In the genomic region with DNA sequence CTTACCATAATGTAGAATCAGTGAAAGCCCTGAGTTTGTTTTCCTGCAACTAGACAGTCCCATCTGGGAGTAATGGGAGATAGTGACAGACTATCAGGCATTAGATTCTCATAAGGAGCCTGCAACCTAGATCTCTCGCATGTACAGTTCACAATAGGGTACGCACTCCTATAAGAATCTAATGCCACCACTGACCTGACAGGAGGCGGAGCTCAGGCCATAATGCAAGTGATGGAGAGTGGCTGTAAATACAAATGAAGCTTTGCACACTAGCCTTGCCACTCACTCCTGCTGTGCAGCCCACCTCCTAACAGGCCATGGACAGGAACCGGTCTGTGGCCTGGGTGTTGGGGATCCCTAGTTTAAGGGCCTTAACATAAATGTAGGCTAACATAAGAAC, we compare ENCODE assay signal across 38 cellular contexts. TPM values are rescaled to one million over a fixed set of nuclear protein-coding genes. Genes with fewer than 3 reads are reported as not detected.
"Had no signal": no experiment of that assay in that cellular context is flagged by ENCODE, and none has a peak within 500 bp of the region (broad histone marks: within the 10 kb centered on the region; RNA-seq: fewer than 3 reads in every experiment).

No MANE protein-coding gene starts in this region.

- H3K4me1 ChIP-seq: adrenal gland, ascending aorta, body of pancreas, breast epithelium had no signal

- ATAC-seq: activated naive CD4-positive, alpha-beta T cell treated with anti-CD3 and anti-CD28 coated beads, Interleukin-2, amount 50 U/mL, for 72 hours; activated naive CD8-positive, alpha-beta T cell treated with anti-CD3 and anti-CD28 coated beads, Interleukin-2, amount 50 U/mL, for 24 hours; activated T-cell treated with anti-CD3 and anti-CD28 coated beads, Interleukin-2, amount 50 U/mL, for 4 hours; activated T-cell treated with anti-CD3 and anti-CD28 coated beads, Interleukin-2, amount 50 U/mL, for 72 hours; activated T-helper 17 cell treated with anti-CD3 and anti-CD28 coated beads, Interleukin-2, amount 50 U/mL, for 72 hours; body of pancreas had no signal

- DNase-seq: activated effector memory CD4-positive, alpha-beta T cell treated with anti-CD3 and anti-CD28 coated beads, Interleukin-2, amount 50 U/mL, for 16 hours; activated effector memory CD4-positive, alpha-beta T cell treated with Interleukin-2 at 50 U/mL for 16 hours; activated gamma-delta T cell; activated gamma-delta T cell treated with Interleukin-2 at 50 U/mL for 16 hours; activated naive CD4-positive, alpha-beta T cell; activated naive CD4-positive, alpha-beta T cell treated with anti-CD3 and anti-CD28 coated beads for 36 hours; activated naive CD4-positive, alpha-beta T cell treated with anti-CD3 and anti-CD28 coated beads, Interleukin-2, amount 10 ng/mL, durations not matched to agents 7 days and 5 days; activated naive CD4-positive, alpha-beta T cell treated with anti-CD3 and anti-CD28 coated beads, Interleukin-2, amount 50 U/mL, for 16 hours; activated naive CD4-positive, alpha-beta T cell treated with Interleukin-2 at 50 U/mL for 16 hours; activated naive CD8-positive, alpha-beta T cell treated with anti-CD3 and anti-CD28 coated beads for 36 hours; activated naive CD8-positive, alpha-beta T cell treated with anti-CD3 and anti-CD28 coated beads, Interleukin-2, amount 10 ng/mL, durations not matched to agents 7 days and 5 days; activated naive CD8-positive, alpha-beta T cell treated with anti-CD3 and anti-CD28 coated beads, Interleukin-2, amount 50 U/mL, for 24 hours; activated T-cell treated with anti-CD3 and anti-CD28 coated beads, Interleukin-2, amount 50 U/mL, for 24 hours; activated T-cell treated with anti-CD3 and anti-CD28 coated beads, Interleukin-2, amount 50 U/mL, for 4 hours; activated T-cell treated with anti-CD3 and anti-CD28 coated beads, Interleukin-2, amount 50 U/mL, for 48 hours; activated T-cell treated with anti-CD3 and anti-CD28 coated beads, Interleukin-2, amount 50 U/mL, for 72 hours; adrenal gland; amniotic stem cell; amygdala; anterior cingulate cortex; aorta; body of pancreas; brain microvascular endothelial cell; caudate nucleus; central memory CD4-positive, alpha-beta T cell; cerebellar nuclear complex had no signal

- H3K36me3 Mint-ChIP-seq: activated naive CD4-positive, alpha-beta T cell treated with anti-CD3 and anti-CD28 coated beads, Interleukin-2, amount 10 ng/mL, durations not matched to agents 7 days and 5 days; activated naive CD4-positive, alpha-beta T cell treated with anti-CD3 and anti-CD28 coated beads, Interleukin-2, amount 50 U/mL, for 72 hours; activated naive CD8-positive, alpha-beta T cell; activated naive CD8-positive, alpha-beta T cell treated with anti-CD3 and anti-CD28 coated beads for 36 hours; activated naive CD8-positive, alpha-beta T cell treated with anti-CD3 and anti-CD28 coated beads, Interleukin-2, amount 10 ng/mL, durations not matched to agents 7 days and 5 days; brain had no signal

- H3K4me3 ChIP-seq: adrenal gland, ascending aorta, body of pancreas, breast epithelium, cardiac muscle cell had no signal

- H3K27ac Mint-ChIP-seq: activated naive CD4-positive, alpha-beta T cell treated with anti-CD3 and anti-CD28 coated beads for 36 hours; activated naive CD4-positive, alpha-beta T cell treated with anti-CD3 and anti-CD28 coated beads, Interleukin-2, amount 10 ng/mL, durations not matched to agents 7 days and 5 days; activated naive CD4-positive, alpha-beta T cell treated with anti-CD3 and anti-CD28 coated beads, Interleukin-2, amount 50 U/mL, for 24 hours; activated naive CD4-positive, alpha-beta T cell treated with anti-CD3 and anti-CD28 coated beads, Interleukin-2, amount 50 U/mL, for 72 hours; activated naive CD8-positive, alpha-beta T cell; activated naive CD8-positive, alpha-beta T cell treated with anti-CD3 and anti-CD28 coated beads for 36 hours; activated naive CD8-positive, alpha-beta T cell treated with anti-CD3 and anti-CD28 coated beads, Interleukin-2, amount 10 ng/mL, durations not matched to agents 7 days and 5 days; activated naive CD8-positive, alpha-beta T cell treated with anti-CD3 and anti-CD28 coated beads, Interleukin-2, amount 50 U/mL, for 24 hours; activated T-cell treated with anti-CD3 and anti-CD28 coated beads, Interleukin-2, amount 50 U/mL, for 24 hours; activated T-cell treated with anti-CD3 and anti-CD28 coated beads, Interleukin-2, amount 50 U/mL, for 72 hours; activated T-helper 1 cell treated with anti-CD3 and anti-CD28 coated beads, Interleukin-12 subunit alpha, Interleukin-12 subunit beta, Interleukin-2, Interleukin-4 antibody, amounts not matched to agents 30 ng/mL and 10 ng/mL and 1 ng/mL, durations not matched to agents 14 hours and 24 hours and 36 hours; activated T-helper 17 cell treated with anti-CD3 and anti-CD28 coated beads, Interleukin-2, amount 50 U/mL, for 72 hours; activated T-helper 2 cell treated with anti-CD3 and anti-CD28 coated beads, Interferon-gamma antibody, Interleukin-2, Interleukin-4, amounts not matched to agents 10 μg/mL and 5 μg/mL and 100 μg/mL, durations not matched to agents 14 hours and 24 hours and 36 hours; brain had no signal

- H3K4me3 Mint-ChIP-seq: activated naive CD4-positive, alpha-beta T cell treated with anti-CD3 and anti-CD28 coated beads for 36 hours; activated naive CD4-positive, alpha-beta T cell treated with anti-CD3 and anti-CD28 coated beads, Interleukin-2, amount 10 ng/mL, durations not matched to agents 7 days and 5 days; activated naive CD4-positive, alpha-beta T cell treated with anti-CD3 and anti-CD28 coated beads, Interleukin-2, amount 50 U/mL, for 24 hours; activated naive CD8-positive, alpha-beta T cell; activated naive CD8-positive, alpha-beta T cell treated with anti-CD3 and anti-CD28 coated beads for 36 hours; activated naive CD8-positive, alpha-beta T cell treated with anti-CD3 and anti-CD28 coated beads, Interleukin-2, amount 10 ng/mL, durations not matched to agents 7 days and 5 days; activated naive CD8-positive, alpha-beta T cell treated with anti-CD3 and anti-CD28 coated beads, Interleukin-2, amount 50 U/mL, for 24 hours; activated T-cell treated with anti-CD3 and anti-CD28 coated beads, Interleukin-2, amount 50 U/mL, for 24 hours; activated T-cell treated with anti-CD3 and anti-CD28 coated beads, Interleukin-2, amount 50 U/mL, for 4 hours; activated T-cell treated with anti-CD3 and anti-CD28 coated beads, Interleukin-2, amount 50 U/mL, for 72 hours; activated T-helper 1 cell treated with anti-CD3 and anti-CD28 coated beads, Interleukin-12 subunit alpha, Interleukin-12 subunit beta, Interleukin-2, Interleukin-4 antibody, amounts not matched to agents 30 ng/mL and 10 ng/mL and 1 ng/mL, durations not matched to agents 14 hours and 24 hours and 36 hours; activated T-helper 17 cell treated with anti-CD3 and anti-CD28 coated beads, Interleukin-2, amount 50 U/mL, for 72 hours; brain; central memory CD8-positive, alpha-beta T cell had no signal

- H3K9me3 ChIP-seq: adrenal gland, ascending aorta, body of pancreas, breast epithelium had no signal

- H3K27me3 ChIP-seq: adrenal gland, ascending aorta, body of pancreas, brain microvascular endothelial cell, breast epithelium, cardiac muscle cell had no signal

- H3K27ac ChIP-seq: adrenal gland, ascending aorta, body of pancreas, brain microvascular endothelial cell, breast epithelium, cardiac muscle cell had no signal

- H3K27me3 Mint-ChIP-seq: activated naive CD4-positive, alpha-beta T cell treated with anti-CD3 and anti-CD28 coated beads, Interleukin-2, amount 50 U/mL, for 24 hours; activated naive CD8-positive, alpha-beta T cell; activated naive CD8-positive, alpha-beta T cell treated with anti-CD3 and anti-CD28 coated beads for 36 hours; activated naive CD8-positive, alpha-beta T cell treated with anti-CD3 and anti-CD28 coated beads, Interleukin-2, amount 10 ng/mL, durations not matched to agents 7 days and 5 days; activated naive CD8-positive, alpha-beta T cell treated with anti-CD3 and anti-CD28 coated beads, Interleukin-2, amount 50 U/mL, for 24 hours; activated T-cell treated with anti-CD3 and anti-CD28 coated beads, Interleukin-2, amount 50 U/mL, for 24 hours; activated T-helper 17 cell treated with anti-CD3 and anti-CD28 coated beads, Interleukin-2, amount 50 U/mL, for 72 hours; central memory CD8-positive, alpha-beta T cell had no signal

- H3K4me1 Mint-ChIP-seq: activated naive CD4-positive, alpha-beta T cell treated with anti-CD3 and anti-CD28 coated beads, Interleukin-2, amount 10 ng/mL, durations not matched to agents 7 days and 5 days; activated naive CD4-positive, alpha-beta T cell treated with anti-CD3 and anti-CD28 coated beads, Interleukin-2, amount 50 U/mL, for 24 hours; activated naive CD8-positive, alpha-beta T cell treated with anti-CD3 and anti-CD28 coated beads for 36 hours; activated naive CD8-positive, alpha-beta T cell treated with anti-CD3 and anti-CD28 coated beads, Interleukin-2, amount 10 ng/mL, durations not matched to agents 7 days and 5 days; activated naive CD8-positive, alpha-beta T cell treated with anti-CD3 and anti-CD28 coated beads, Interleukin-2, amount 50 U/mL, for 24 hours; activated T-helper 17 cell treated with anti-CD3 and anti-CD28 coated beads, Interleukin-2, amount 50 U/mL, for 72 hours; brain; central memory CD8-positive, alpha-beta T cell had no signal

- H3K36me3 ChIP-seq: adrenal gland, ascending aorta, brain microvascular endothelial cell, breast epithelium, cardiac muscle cell had no signal

- H3K9me3 Mint-ChIP-seq: activated naive CD4-positive, alpha-beta T cell treated with anti-CD3 and anti-CD28 coated beads for 36 hours; activated naive CD4-positive, alpha-beta T cell treated with anti-CD3 and anti-CD28 coated beads, Interleukin-2, amount 10 ng/mL, durations not matched to agents 7 days and 5 days; activated naive CD4-positive, alpha-beta T cell treated with anti-CD3 and anti-CD28 coated beads, Interleukin-2, amount 50 U/mL, for 24 hours; activated naive CD4-positive, alpha-beta T cell treated with anti-CD3 and anti-CD28 coated beads, Interleukin-2, amount 50 U/mL, for 72 hours; activated naive CD8-positive, alpha-beta T cell treated with anti-CD3 and anti-CD28 coated beads for 36 hours; activated naive CD8-positive, alpha-beta T cell treated with anti-CD3 and anti-CD28 coated beads, Interleukin-2, amount 10 ng/mL, durations not matched to agents 7 days and 5 days; activated naive CD8-positive, alpha-beta T cell treated with anti-CD3 and anti-CD28 coated beads, Interleukin-2, amount 50 U/mL, for 24 hours; activated T-cell treated with anti-CD3 and anti-CD28 coated beads, Interleukin-2, amount 50 U/mL, for 24 hours; activated T-cell treated with anti-CD3 and anti-CD28 coated beads, Interleukin-2, amount 50 U/mL, for 4 hours; activated T-cell treated with anti-CD3 and anti-CD28 coated beads, Interleukin-2, amount 50 U/mL, for 72 hours; activated T-helper 1 cell treated with anti-CD3 and anti-CD28 coated beads, Interleukin-12 subunit alpha, Interleukin-12 subunit beta, Interleukin-2, Interleukin-4 antibody, amounts not matched to agents 30 ng/mL and 10 ng/mL and 1 ng/mL, durations not matched to agents 14 hours and 24 hours and 36 hours; activated T-helper 17 cell treated with anti-CD3 and anti-CD28 coated beads, Interleukin-2, amount 50 U/mL, for 72 hours; activated T-helper 2 cell treated with anti-CD3 and anti-CD28 coated beads, Interferon-gamma antibody, Interleukin-2, Interleukin-4, amounts not matched to agents 10 μg/mL and 5 μg/mL and 100 μg/mL, durations not matched to agents 14 hours and 24 hours and 36 hours; brain; central memory CD8-positive, alpha-beta T cell had no signal

RNA-seq across cellular contexts. Expression of a gene that starts 22.8 kb away (rescaled TPM):
- total RNA-seq: activated naive CD4-positive, alpha-beta T cell treated with anti-CD3 and anti-CD28 coated beads for 36 hours; activated T-cell treated with anti-CD3 and anti-CD28 coated beads, Interleukin-2, amount 50 U/mL, for 4 hours; activated T-helper 1 cell treated with anti-CD3 and anti-CD28 coated beads, Interleukin-12 subunit alpha, Interleukin-12 subunit beta, Interleukin-2, Interleukin-4 antibody, amounts not matched to agents 30 ng/mL and 10 ng/mL and 1 ng/mL, durations not matched to agents 14 hours and 24 hours and 36 hours; ascending aorta; cardiac muscle cell; chondrocyte had no signal

RNA-seq across cellular contexts. Expression of a gene that starts 43.6 kb away (rescaled TPM):
- total RNA-seq: ascending aorta had no signal
